ENCODE assay signal across 1 cellular context in genomic region chr6:41399424-41399823, GRCh38.
TF ChIP-seq lines count a peak whose summit lies in the region.

No MANE protein-coding gene starts in this region.

TF ChIP-seq in K562, 482 proteins besides CTCF, POLR2A, EP300 and RAD21 (continued from another document):
- TF ChIP-seq AFF1 (IDR thresholded peaks at IDR 0.05; ENCODE audit: low read depth in 1 of 2, partially characterized antibody in 2 of 2) (no peak), ZNF592 (IDR thresholded peaks at IDR 0.05) (no peak), EGR1 (conservative IDR thresholded peaks at IDR 0.05) (peak; percentile 26), ZNF609 (CRISPR knock-in tag; IDR thresholded peaks at IDR 0.05; ENCODE audit: borderline replicate concordance) (no peak), PHF8 (IDR thresholded peaks at IDR 0.05; ENCODE audit: borderline replicate concordance, low read length) (no peak), NR2F6 (CRISPR knock-in tag; IDR thresholded peaks at IDR 0.05) (no peak), PBX2 (CRISPR knock-in tag; IDR thresholded peaks at IDR 0.05; ENCODE audit: low read depth) (no peak), PBX2 (tag; conservative IDR thresholded peaks at IDR 0.05; ENCODE audit: low read depth) (0 out of 2 replicates have a peak, but pooled peaks have one; percentile 37)
